In genomic region chr9:66900490-66901131, GRCh38 we compare ENCODE assay signal across 8 cellular contexts. TPM values are rescaled to one million over a fixed set of nuclear protein-coding genes. Genes with fewer than 3 reads are reported as not detected.
DNase-seq lines count a peak whose midpoint lies in the region; ATAC-seq, FAIRE-seq and TF ChIP-seq lines count a peak whose summit lies in the region.
"Not testable (repeated sequence)": the region's sequence is repeated elsewhere in the genome, so short reads cannot be mapped to it uniquely, and the experiment has no call there.

TSS of gene ZNF658 (plus strand) at chr9:66900725. CDS start at chr9:66903562, 2,837 bp downstream.

- peak within 1 kb of the TSS; percentile 98 for H3K4me3 Mint-ChIP-seq in CD8-positive, alpha-beta T cell
- H3K4me3 Mint-ChIP-seq in astrocyte (ENCODE audit: unreplicated experiment) (peak within 1 kb of the TSS; percentile 97), neural progenitor cell (peak within 1 kb of the TSS; percentile 93)

- H3F3A ChIP-seq in neural progenitor cell (ENCODE audit: low read depth), result not testable (repeated sequence)

- H3K27me3 ChIP-seq in CD8-positive, alpha-beta T cell (ENCODE audit: insufficient read depth, low read length); astrocyte (ENCODE audit: insufficient read depth, low read length); neural progenitor cell: not testable (repeated sequence)

- not testable (repeated sequence) for H3K36me3 ChIP-seq in CD8-positive, alpha-beta T cell (ENCODE audit: insufficient read depth, low read length); astrocyte (ENCODE audit: insufficient read depth, low read length); neural progenitor cell

- not testable (repeated sequence) for H3K27me3 Mint-ChIP-seq in CD8-positive, alpha-beta T cell (ENCODE audit: low read depth); astrocyte (ENCODE audit: low read depth, unreplicated experiment); neural progenitor cell (ENCODE audit: insufficient read depth, low read depth)

- H3K27ac ChIP-seq in CD8-positive, alpha-beta T cell (ENCODE audit: low read depth, low read length); astrocyte (ENCODE audit: low read depth, low read length); neural progenitor cell: not testable (repeated sequence)

- H3K9me3 Mint-ChIP-seq in CD8-positive, alpha-beta T cell; astrocyte (ENCODE audit: unreplicated experiment); neural progenitor cell: not testable (repeated sequence)

- FAIRE-seq in astrocyte (lab: Jason Lieb, UNC), result not testable (repeated sequence)

- ATAC-seq in CD8-positive, alpha-beta T cell, result peak; percentile 81
- ATAC-seq in GM21528 (IDR thresholded peaks at IDR 0.05; ENCODE audit: low FRiP score, unreplicated experiment) (peak; percentile 98), HG03520 (IDR thresholded peaks at IDR 0.05; ENCODE audit: unreplicated experiment) (peak; percentile 92), Right ventricle myocardium superior (ENCODE audit: poor library complexity) (peak; percentile 100)

- not testable (repeated sequence) for H3K4me1 ChIP-seq in CD8-positive, alpha-beta T cell (ENCODE audit: insufficient read depth, low read length); astrocyte (ENCODE audit: insufficient read depth, low read length); neural progenitor cell

- not testable (repeated sequence) for H4K20me1 ChIP-seq in astrocyte (ENCODE audit: insufficient read depth, low read length); neural progenitor cell (ENCODE audit: low read depth)

- POLR2A ChIA-PET in CD8-positive, alpha-beta T cell (lab: Charles Lee), result not testable (repeated sequence)

- H3K9ac ChIP-seq in astrocyte (ENCODE audit: low read length), result peak within 1 kb of the TSS; percentile 65
- H3K9ac ChIP-seq in neural progenitor cell, result not testable (repeated sequence)

- H3K79me2 ChIP-seq in astrocyte (ENCODE audit: insufficient read depth, low read length); neural progenitor cell (ENCODE audit: low read depth): not testable (repeated sequence)

- TF ChIP-seq CTCF in CD8-positive, alpha-beta T cell (IDR thresholded peaks at IDR 0.05); astrocyte (IDR thresholded peaks at IDR 0.05; ENCODE audit: insufficient read depth, low read depth, low read length); neural progenitor cell (IDR thresholded peaks at IDR 0.05): not testable (repeated sequence)

- not testable (repeated sequence) for H3K9me3 ChIP-seq in CD8-positive, alpha-beta T cell (ENCODE audit: low read length); astrocyte (ENCODE audit: insufficient read depth, low read depth, low read length); neural progenitor cell (ENCODE audit: low read depth)

- H3K36me3 Mint-ChIP-seq in CD8-positive, alpha-beta T cell; astrocyte (ENCODE audit: low read depth, unreplicated experiment); neural progenitor cell: not testable (repeated sequence)

- peak within 1 kb of the TSS; percentile 56 for H2AFZ ChIP-seq in astrocyte (ENCODE audit: low read depth, low read length)
- H2AFZ ChIP-seq in neural progenitor cell (replicated peaks), result peak within 1 kb of the TSS; percentile 58

- CTCF ChIA-PET in CD8-positive, alpha-beta T cell (lab: Charles Lee), result not testable (repeated sequence)

- peak within 1 kb of the TSS; percentile 81 for H3K4me2 ChIP-seq in astrocyte (ENCODE audit: low read length)
- peak within 1 kb of the TSS; percentile 83 for H3K4me2 ChIP-seq in neural progenitor cell

- intact Hi-C loops in CD8-positive, alpha-beta T cell (cut with DNase I, micrococcal nuclease); Right ventricle myocardium superior (cut with DNase I): not testable (repeated sequence)

- DNase-seq in CD8-positive, alpha-beta T cell, result peak; percentile 1 to 81 (median 52)
- peak; percentile 1 for DNase-seq in T-helper 22 cell (ENCODE audit: low read depth)
- peak; percentile 86 for DNase-seq in astrocyte (ENCODE audit: low read depth)
- peak; percentile 90 for DNase-seq in Right ventricle myocardium superior
- peak; percentile 65 for DNase-seq in neural progenitor cell (ENCODE audit: low spot score)
- DNase-seq in stimulated activated CD8-positive, alpha-beta memory T cell treated with anti-CD3 and anti-CD28 coated beads, Interleukin-2, amount 100 ng/mL, for 1 hour (ENCODE audit: low read depth in 2 of 2), result peak; percentile 28 to 40

- H3K27ac Mint-ChIP-seq in CD8-positive, alpha-beta T cell, result peak within 1 kb of the TSS; percentile 92
- H3K27ac Mint-ChIP-seq in astrocyte (ENCODE audit: unreplicated experiment) (peak within 1 kb of the TSS; percentile 89), neural progenitor cell (peak within 1 kb of the TSS; percentile 81)

- peak within 1 kb of the TSS; percentile 59 for H3K4me3 ChIP-seq in CD8-positive, alpha-beta T cell (ENCODE audit: low read depth, low read length)
- H3K4me3 ChIP-seq in astrocyte (ENCODE audit: insufficient read depth, low read depth, low read length) (peak within 1 kb of the TSS; percentile 56), neural progenitor cell (peak within 1 kb of the TSS; percentile 57)

- H3K4me1 Mint-ChIP-seq in CD8-positive, alpha-beta T cell (ENCODE audit: low read depth); astrocyte (ENCODE audit: low read depth, unreplicated experiment); neural progenitor cell: not testable (repeated sequence)

RNA-seq across cellular contexts. Expression of gene ZNF658, which starts in this region (rescaled TPM):
- total RNA-seq in CD8-positive, alpha-beta T cell, result 1 to 10 TPM in 1 of 2 experiments, under 1 TPM in 1; 0.71 to 1.2 TPM
- 2.5 and 3.1 TPM in 2 replicates for total RNA-seq in astrocyte
- 12.1 TPM for total RNA-seq in Right ventricle myocardium superior
- 9.1 and 16.9 TPM in 2 replicates for total RNA-seq in neural progenitor cell (ENCODE audit: low replicate concordance)

Comparison
In these comparisons a context has a peak if more than half of its experiments do, and no peak if none do; other contexts are left out.
1. DNase-seq: peak in every context shown above with its lines; median percentile 90 in Right ventricle myocardium superior; 86 in astrocyte; 65 in neural progenitor cell; 52 in CD8-positive, alpha-beta T cell; 34 in stimulated activated CD8-positive, alpha-beta memory T cell treated with anti-CD3 and anti-CD28 coated beads, Interleukin-2, amount 100 ng/mL, for 1 hour; 1 in T-helper 22 cell.